In the genomic region with DNA sequence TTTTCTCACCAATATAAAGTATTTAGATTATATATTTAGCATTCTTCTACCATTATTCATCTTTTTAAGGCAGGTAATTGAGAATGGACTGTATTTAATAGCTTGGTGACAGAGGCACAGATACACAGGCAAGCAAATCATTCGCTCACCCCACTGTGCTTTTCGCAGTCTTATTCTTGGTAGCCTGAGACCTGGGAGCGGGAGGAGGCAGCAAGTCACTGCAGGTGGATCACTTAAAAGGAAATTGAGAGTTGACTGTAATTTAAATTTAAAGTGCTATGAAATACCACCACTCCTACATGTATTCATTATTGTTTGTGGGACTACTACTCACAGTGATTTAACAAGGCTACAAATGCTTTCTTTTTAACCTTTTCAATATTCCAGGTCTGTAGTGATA, we compare ENCODE assay signal across 1 cellular context.
TF ChIP-seq lines count a peak whose summit lies in the region.

No MANE protein-coding gene starts in this region.

TF ChIP-seq in WTC11, 78 proteins besides CTCF, POLR2A, EP300 and RAD21 (continued from another document):
- TF ChIP-seq ZNF219 (CRISPR knock-in tag; IDR thresholded peaks at IDR 0.05; ENCODE audit: borderline replicate concordance) (no peak), ZNF396 (CRISPR knock-in tag; IDR thresholded peaks at IDR 0.05; ENCODE audit: borderline replicate concordance) (no peak), ESRRA (CRISPR knock-in tag; IDR thresholded peaks at IDR 0.05; ENCODE audit: borderline replicate concordance) (no peak), GABPB1 (CRISPR knock-in tag; IDR thresholded peaks at IDR 0.05) (no peak), ZNF263 (CRISPR knock-in tag; IDR thresholded peaks at IDR 0.05; ENCODE audit: low read depth) (no peak), CREB1 (CRISPR knock-in tag; IDR thresholded peaks at IDR 0.05) (no peak)
- TF ChIP-seq, protein P1, sequence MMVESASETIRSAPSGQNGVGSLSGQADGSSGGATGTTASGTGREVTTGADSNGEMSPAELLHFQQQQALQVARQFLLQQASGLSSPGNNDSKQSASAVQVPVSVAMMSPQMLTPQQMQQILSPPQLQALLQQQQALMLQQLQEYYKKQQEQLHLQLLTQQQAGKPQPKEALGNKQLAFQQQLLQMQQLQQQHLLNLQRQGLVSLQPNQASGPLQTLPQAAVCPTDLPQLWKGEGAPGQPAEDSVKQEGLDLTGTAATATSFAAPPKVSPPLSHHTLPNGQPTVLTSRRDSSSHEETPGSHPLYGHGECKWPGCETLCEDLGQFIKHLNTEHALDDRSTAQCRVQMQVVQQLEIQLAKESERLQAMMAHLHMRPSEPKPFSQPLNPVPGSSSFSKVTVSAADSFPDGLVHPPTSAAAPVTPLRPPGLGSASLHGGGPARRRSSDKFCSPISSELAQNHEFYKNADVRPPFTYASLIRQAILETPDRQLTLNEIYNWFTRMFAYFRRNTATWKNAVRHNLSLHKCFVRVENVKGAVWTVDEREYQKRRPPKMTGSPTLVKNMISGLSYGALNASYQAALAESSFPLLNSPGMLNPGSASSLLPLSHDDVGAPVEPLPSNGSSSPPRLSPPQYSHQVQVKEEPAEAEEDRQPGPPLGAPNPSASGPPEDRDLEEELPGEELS (CRISPR knock-in tag; IDR thresholded peaks at IDR 0.05) = no peak
- TF ChIP-seq, protein P2, sequence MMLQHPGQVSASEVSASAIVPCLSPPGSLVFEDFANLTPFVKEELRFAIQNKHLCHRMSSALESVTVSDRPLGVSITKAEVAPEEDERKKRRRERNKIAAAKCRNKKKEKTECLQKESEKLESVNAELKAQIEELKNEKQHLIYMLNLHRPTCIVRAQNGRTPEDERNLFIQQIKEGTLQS (CRISPR knock-in tag; conservative IDR thresholded peaks at IDR 0.05) = no peak
